ENCODE assay signal across 8 cellular contexts in genomic region chr5:172932313-172933017, GRCh38. TPM values are rescaled to one million over a fixed set of nuclear protein-coding genes. Genes with fewer than 3 reads are reported as not detected.
DNase-seq lines count a peak whose midpoint lies in the region; ATAC-seq and TF ChIP-seq lines count a peak whose summit lies in the region.

No MANE protein-coding gene starts in this region.

- CTCF ChIA-PET in activated naive CD4-positive, alpha-beta T cell treated with anti-CD3 and anti-CD28 coated beads for 36 hours (lab: Charles Lee) = interaction anchor here (0.6 to 15.8 kb wide), 29 partner anchors 9 to 1111 kb away, joined by 3 to 274 read pairs (median 5); partner anchors contain the start of genes ATP6V0E1, DUSP1 and RPL26L1

- peak; percentile 76 for ATAC-seq in GM18867 (IDR thresholded peaks at IDR 0.05; ENCODE audit: unreplicated experiment)
- ATAC-seq in Right ventricle myocardium inferior = peak; percentile 86
- peak; percentile 96 for ATAC-seq in upper lobe of right lung

- DNase-seq in AG08396 (ENCODE audit: low spot score) (peak; percentile 75), HuH-7 (ENCODE audit: low spot score) (peak; percentile 77), SK-MEL-5 (ENCODE audit: low read depth, low spot score) (peak; percentile 47), Right ventricle myocardium inferior (ENCODE audit: missing footprints) (peak; percentile 94), posterior vena cava (ENCODE audit: low spot score) (peak; percentile 95), upper lobe of right lung (peak; percentile 91)
- peak; percentile 79 for DNase-seq in activated naive CD4-positive, alpha-beta T cell treated with anti-CD3 and anti-CD28 coated beads for 36 hours

- H3K36me3 ChIP-seq in upper lobe of right lung = peaks cover 50% of the 10 kb centered on the region

- no peak overlapping the region for H3K4me3 Mint-ChIP-seq in activated naive CD4-positive, alpha-beta T cell treated with anti-CD3 and anti-CD28 coated beads for 36 hours

- H3K9me3 Mint-ChIP-seq in activated naive CD4-positive, alpha-beta T cell treated with anti-CD3 and anti-CD28 coated beads for 36 hours = no peaks in the 10 kb centered on the region

- in situ Hi-C loops in SK-MEL-5 (cut with HindIII; ENCODE audit: low pct_unique_long_range_greater_than_20kb, low sequenced_read_pairs) = no loop called here

- peak overlapping the region; percentile 74 for H3K27ac ChIP-seq in upper lobe of right lung

- peaks cover 20% of the 10 kb centered on the region for H3K4me1 ChIP-seq in upper lobe of right lung

- H3K9me3 ChIP-seq in upper lobe of right lung = no peaks in the 10 kb centered on the region

- peak; percentile 94 for TF ChIP-seq CTCF in upper lobe of right lung (IDR thresholded peaks at IDR 0.05)

- H3K4me3 ChIP-seq in upper lobe of right lung = no peak overlapping the region

- H3K27me3 ChIP-seq in upper lobe of right lung = no peaks in the 10 kb centered on the region

- H3K4me1 Mint-ChIP-seq in activated naive CD4-positive, alpha-beta T cell treated with anti-CD3 and anti-CD28 coated beads for 36 hours (ENCODE audit: low read depth) = no peaks in the 10 kb centered on the region

- intact Hi-C loops in activated naive CD4-positive, alpha-beta T cell treated with anti-CD3 and anti-CD28 coated beads for 36 hours (cut with micrococcal nuclease) = loop anchor here (1.0 to 10.0 kb wide), 4 partner anchors 160 to 458 kb away; no protein-coding TSS in a partner anchor
- intact Hi-C loops in Right ventricle myocardium inferior (cut with DNase I) (loop anchor here (1.0 to 2.0 kb wide), 2 partner anchors 160 to 219 kb away; no protein-coding TSS in a partner anchor), posterior vena cava (cut with DNase I) (loop anchor here (1.0 to 10.0 kb wide), 4 partner anchors 158 to 478 kb away; partner anchors contain the start of genes DUSP1 (in 1 of the 2) and SH3PXD2B (in 1 of the 2)), upper lobe of right lung (cut with DNase I) (loop anchor here (5.0 to 10.0 kb wide), 2 partner anchors 215 to 458 kb away; no protein-coding TSS in a partner anchor)

- peaks cover 3% of the 10 kb centered on the region for H3K36me3 Mint-ChIP-seq in activated naive CD4-positive, alpha-beta T cell treated with anti-CD3 and anti-CD28 coated beads for 36 hours (ENCODE audit: low read depth)

- no peaks in the 10 kb centered on the region for H3K27me3 Mint-ChIP-seq in activated naive CD4-positive, alpha-beta T cell treated with anti-CD3 and anti-CD28 coated beads for 36 hours (ENCODE audit: low read depth)

- no peak overlapping the region for H3K27ac Mint-ChIP-seq in activated naive CD4-positive, alpha-beta T cell treated with anti-CD3 and anti-CD28 coated beads for 36 hours

RNA-seq across cellular contexts. Expression of gene RPL26L1, which starts 26.8 kb away (rescaled TPM):
- 97.8 and 107 TPM in 2 replicates for total RNA-seq in SK-MEL-5 (2014; rRNA removed; shearing (Covaris generic))
- 58.1 and 73.8 TPM in 2 replicates for polyA plus RNA-seq in SK-MEL-5 (2015; cell fraction: cytosol; rRNA removed)
- 9.6 and 31.7 TPM in 2 replicates for polyA plus RNA-seq in SK-MEL-5 (2015; cell fraction: nucleus; rRNA removed)
- 10 to 100 TPM; 75.4 to 82.7 TPM for total RNA-seq in activated naive CD4-positive, alpha-beta T cell treated with anti-CD3 and anti-CD28 coated beads for 36 hours
- total RNA-seq in Right ventricle myocardium inferior (23.9 TPM), posterior vena cava (10 to 100 TPM; 23.4 to 32.7 TPM), upper lobe of right lung (26.4 TPM)

RNA-seq across cellular contexts. Expression of gene ATP6V0E1, which starts 51.1 kb away (rescaled TPM):
- total RNA-seq in SK-MEL-5 (2014; rRNA removed; shearing (Covaris generic)) = 303 and 324 TPM in 2 replicates
- 129 and 198 TPM in 2 replicates for polyA plus RNA-seq in SK-MEL-5 (2015; cell fraction: cytosol; rRNA removed)
- 37.2 and 49.4 TPM in 2 replicates for polyA plus RNA-seq in SK-MEL-5 (2015; cell fraction: nucleus; rRNA removed)
- total RNA-seq in activated naive CD4-positive, alpha-beta T cell treated with anti-CD3 and anti-CD28 coated beads for 36 hours = 10 to 100 TPM; 70.9 to 71.9 TPM
- total RNA-seq in Right ventricle myocardium inferior = 167 TPM
- 100 to 1,000 TPM; 178 to 215 TPM for total RNA-seq in posterior vena cava
- 326 TPM for total RNA-seq in upper lobe of right lung
